8 cellular contexts compared by ENCODE assay signal in genomic region chr7:70738080-70738479, GRCh38.
DNase-seq lines count a peak whose midpoint lies in the region; ATAC-seq and TF ChIP-seq lines count a peak whose summit lies in the region.
"Had no signal": no experiment of that assay in that cellular context is flagged by ENCODE, and none has a peak within 500 bp of the region (broad histone marks: within the 10 kb centered on the region; RNA-seq: fewer than 3 reads in every experiment).

No MANE protein-coding gene starts in this region.

- ATAC-seq in upper lobe of left lung (ENCODE audit: low FRiP score in 2 of 2), result peak; percentile 55 to 92
- no peak for ATAC-seq in GM18873 (IDR thresholded peaks at IDR 0.05; ENCODE audit: low FRiP score, unreplicated experiment)
- no peak for ATAC-seq in GM21576 (IDR thresholded peaks at IDR 0.05; ENCODE audit: unreplicated experiment)

- H3K36me3 ChIP-seq in kidney epithelial cell (ENCODE audit: control insufficient read depth, insufficient read depth, low read length), result no peaks in the 10 kb centered on the region
- H3K36me3 ChIP-seq in upper lobe of left lung, result no peaks in the 10 kb centered on the region

- TF ChIP-seq CTCF in kidney epithelial cell (IDR thresholded peaks at IDR 0.05; ENCODE audit: insufficient read depth, low read length, poor library complexity, severe bottlenecking), result no peak
- TF ChIP-seq CTCF in upper lobe of left lung (IDR thresholded peaks at IDR 0.05), result no peak

- H3K9me3 ChIP-seq in upper lobe of left lung, result no peaks in the 10 kb centered on the region

- 34 to 39% methylated on average over 4 of the region's 4 CpGs for WGBS in upper lobe of left lung, 2 donors

- H3K27ac ChIP-seq in upper lobe of left lung, result peak overlapping the region; percentile 47 to 74 (median 58)

- in situ Hi-C loops in T47D (cut with HindIII; ENCODE audit: low pct_unique_long_range_greater_than_20kb, low sequenced_read_pairs), result no loop called here

- TF ChIP-seq EP300 in upper lobe of left lung (IDR thresholded peaks at IDR 0.05), result no peak

- no peaks in the 10 kb centered on the region for H3K27me3 ChIP-seq in kidney epithelial cell (ENCODE audit: control insufficient read depth, insufficient read depth, low read length)
- H3K27me3 ChIP-seq in upper lobe of left lung, result no peaks in the 10 kb centered on the region

- no peak overlapping the region for H3K4me3 ChIP-seq in kidney epithelial cell (ENCODE audit: low read depth, low read length)
- H3K4me3 ChIP-seq in upper lobe of left lung, result no peak overlapping the region

- DNase-seq in HT-29 (ENCODE audit: low spot score), result peak; percentile 20
- DNase-seq in T47D (ENCODE audit: low read depth in 1 of 2, low spot score in 1 of 2), result peak; percentile 59 to 97
- peak; percentile 23 for DNase-seq in kidney epithelial cell (ENCODE audit: low read depth)
- DNase-seq in upper lobe of left lung, result peak in 1 of 2 donors; percentile 86
- DNase-seq in superior temporal gyrus (ENCODE audit: extremely low spot score), result no peak
- DNase-seq: activated effector memory CD4-positive, alpha-beta T cell treated with Interleukin-2 at 50 U/mL for 16 hours had no signal

- peaks cover 17 to 45% (median 28%) of the 10 kb centered on the region in 4 donors for H3K4me1 ChIP-seq in upper lobe of left lung

- no peak for TF ChIP-seq POLR2A in upper lobe of left lung (IDR thresholded peaks at IDR 0.05)

Comparison
In these comparisons a context has a peak if more than half of its experiments do, and no peak if none do; other contexts are left out.
1. ATAC-seq: peak in upper lobe of left lung (2 of 2); none in GM18873 (single experiment) and GM21576 (single experiment).